ENCODE assay signal across 20 cellular contexts in the genomic region with DNA sequence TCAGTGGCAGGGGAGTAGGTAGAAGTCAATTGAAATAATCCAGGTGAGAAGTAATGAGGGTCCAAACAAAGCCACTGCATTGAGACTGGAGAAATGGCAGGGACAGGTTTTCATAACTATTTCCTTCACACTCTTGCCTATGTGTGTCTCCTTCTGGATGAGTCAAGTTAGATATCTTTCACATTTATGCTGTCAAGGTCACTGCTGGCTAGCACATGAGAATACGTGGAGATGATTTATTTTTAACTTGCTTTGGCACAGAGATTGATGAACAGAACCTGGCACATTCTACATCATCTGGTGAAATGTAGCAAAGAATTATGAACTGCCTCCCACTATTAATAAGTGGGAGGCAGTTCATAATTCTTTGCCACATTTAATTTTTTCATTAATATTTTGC.
DNase-seq lines count a peak whose midpoint lies in the region; ATAC-seq and TF ChIP-seq lines count a peak whose summit lies in the region.
"Had no signal": no experiment of that assay in that cellular context is flagged by ENCODE, and none has a peak within 500 bp of the region (broad histone marks: within the 10 kb centered on the region; RNA-seq: fewer than 3 reads in every experiment).

No MANE protein-coding gene starts in this region.

- 11% methylated on average over 1 of the region's 1 CpG for WGBS in right lobe of liver (ENCODE audit: insufficient coverage, low coverage, low lambda C conversion rate, missing lambda C conversion rate)

- no peak for TF ChIP-seq CTCF in left ventricle myocardium inferior (IDR thresholded peaks at IDR 0.05; ENCODE audit: borderline replicate concordance)
- TF ChIP-seq CTCF in right lobe of liver (IDR thresholded peaks at IDR 0.05): no peak

- ATAC-seq in Right ventricle myocardium inferior (peak; percentile 83), right lobe of liver (peak; percentile 59 to 88 (median 71)), HG03342 (IDR thresholded peaks at IDR 0.05; ENCODE audit: unreplicated experiment) (no peak)
- ATAC-seq in stimulated activated naive CD8-positive, alpha-beta T cell treated with anti-CD3 and anti-CD28 coated beads, Interleukin-15, Interleukin-2, amounts not matched to agents 100 U/mL and 50 U/mL, for 24 hours: no peak
- ATAC-seq: K562 had no signal

- no peaks in the 10 kb centered on the region for H3K27me3 ChIP-seq in left ventricle myocardium inferior (ENCODE audit: low read depth)
- H3K27me3 ChIP-seq in right lobe of liver: no peaks in the 10 kb centered on the region
- H3K27me3 ChIP-seq: BLaER1 treated with 17β-estradiol and CSF1 and Interleukin-3, amounts not matched to agents 10 nM and 100 nM had no signal

- H3K36me3 ChIP-seq in left ventricle myocardium inferior: no peaks in the 10 kb centered on the region
- H3K36me3 ChIP-seq in right lobe of liver: no peaks in the 10 kb centered on the region
- H3K36me3 ChIP-seq: BLaER1 treated with 17β-estradiol and CSF1 and Interleukin-3, amounts not matched to agents 10 nM and 100 nM had no signal

- peaks cover 22% of the 10 kb centered on the region for H3K9me3 ChIP-seq in left ventricle myocardium inferior (replicated peaks)
- no peaks in the 10 kb centered on the region for H3K9me3 ChIP-seq in right lobe of liver

- H3K4me1 ChIP-seq in left ventricle myocardium inferior (peaks cover 7% of the 10 kb centered on the region), right lobe of liver (peaks cover 0 to 20% (median 8%) of the 10 kb centered on the region in 4 donors)
- H3K4me1 ChIP-seq: BLaER1 treated with 17β-estradiol and CSF1 and Interleukin-3, amounts not matched to agents 10 nM and 100 nM had no signal

- no peak for TF ChIP-seq POLR2A in right lobe of liver (IDR thresholded peaks at IDR 0.05)

- intact Hi-C loops in Right ventricle myocardium inferior (cut with DNase I): loop anchor here (1.0 kb wide), 1 partner anchor 11 kb away; no protein-coding TSS in a partner anchor
- intact Hi-C loops in cardiac septum (cut with DNase I): no loop called here
- intact Hi-C loops in left ventricle myocardium inferior (cut with micrococcal nuclease): no loop called here
- intact Hi-C loops in right lobe of liver (cut with DNase I): no loop called here

- H3K4me3 ChIP-seq in left ventricle myocardium inferior (no peak overlapping the region), right lobe of liver (no peak overlapping the region)
- H3K4me3 ChIP-seq: BLaER1 treated with 17β-estradiol and CSF1 and Interleukin-3, amounts not matched to agents 10 nM and 100 nM; K562; PC-9 had no signal

- DNase-seq in Right ventricle myocardium inferior (ENCODE audit: missing footprints) (no peak), cardiac septum (ENCODE audit: low spot score) (no peak), left ventricle myocardium inferior (no peak), right lobe of liver (no peak)
- no peak for DNase-seq in stimulated activated naive CD8-positive, alpha-beta T cell treated with anti-CD3 and anti-CD28 coated beads, Interleukin-15, Interleukin-2, amounts not matched to agents 100 U/mL and 50 U/mL, for 24 hours
- no peak for DNase-seq in stimulated activated CD4-positive, alpha-beta T cell treated with anti-CD3 and anti-CD28 coated beads, Interleukin-12 subunit alpha, Interleukin-12 subunit beta, amount 100 ng/mL, for 4 hours
- DNase-seq: 8988T; ACHN; CD4-positive, alpha-beta T cell; DMS53; Kasumi-1; MM.1S; NCI-H2029; NCI-H526; PC-9; RPMI8226; SHP77 treated with DMSO at 0.1 percent for 48 hours had no signal

- H3K27ac ChIP-seq in left ventricle myocardium inferior (replicated peaks) (peak overlapping the region; percentile 77), right lobe of liver (no peak overlapping the region)
- H3K27ac ChIP-seq: BLaER1 treated with 17β-estradiol and CSF1 and Interleukin-3, amounts not matched to agents 10 nM and 100 nM; PC-9 had no signal

Comparison
In these comparisons a context has a peak if more than half of its experiments do, and no peak if none do; other contexts are left out.
1. ATAC-seq: peak in Right ventricle myocardium inferior (single experiment) and right lobe of liver (4 of 4); none in stimulated activated naive CD8-positive, alpha-beta T cell treated with anti-CD3 and anti-CD28 coated beads, Interleukin-15, Interleukin-2, amounts not matched to agents 100 U/mL and 50 U/mL, for 24 hours (single experiment) and HG03342 (single experiment).